ENCODE assay signal across 22 cellular contexts in the genomic region with DNA sequence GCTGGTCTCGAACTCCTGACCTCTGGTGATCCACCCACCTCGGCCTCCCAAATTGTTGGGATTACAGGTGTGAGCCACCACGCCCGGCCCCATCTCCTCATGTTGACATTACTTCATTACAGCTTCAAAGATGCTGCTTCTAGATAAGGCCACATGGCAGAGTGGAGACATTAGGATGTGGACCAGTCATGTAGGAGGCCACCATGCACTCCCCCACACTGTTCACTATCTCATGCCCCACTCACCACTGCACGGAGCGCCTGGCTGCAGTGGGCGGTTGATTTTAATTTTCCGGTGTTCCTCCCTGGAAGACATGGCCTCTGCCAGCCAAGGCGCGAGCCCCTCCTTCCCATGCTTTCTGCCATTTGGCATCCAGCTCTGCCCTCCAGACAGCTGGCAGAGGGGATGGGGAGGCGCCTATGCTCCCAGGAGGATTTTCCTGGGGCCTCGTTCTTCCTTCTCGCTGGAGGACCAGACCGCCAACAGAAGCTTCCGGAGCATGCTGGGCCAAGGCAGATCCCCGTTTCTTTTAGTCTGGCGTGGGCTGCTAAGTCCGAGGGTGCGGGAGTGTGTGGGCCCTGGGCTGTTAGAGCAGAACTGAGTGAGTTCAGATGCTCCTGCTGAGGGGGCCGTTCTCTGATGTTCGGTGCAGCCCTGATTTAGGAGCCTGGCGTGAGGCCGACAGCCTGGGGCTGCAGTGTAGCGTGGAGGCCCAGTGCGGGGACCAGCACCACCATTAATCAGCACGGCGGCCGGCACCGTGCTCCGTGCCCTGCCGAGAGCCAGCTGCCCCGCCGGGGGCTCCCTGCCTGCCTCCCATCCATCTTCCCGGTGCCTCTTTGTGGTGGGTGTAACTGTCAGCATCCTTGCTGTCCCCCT.
DNase-seq lines count a peak whose midpoint lies in the region; ATAC-seq and TF ChIP-seq lines count a peak whose summit lies in the region.
"Had no signal": no experiment of that assay in that cellular context is flagged by ENCODE, and none has a peak within 500 bp of the region (broad histone marks: within the 10 kb centered on the region; RNA-seq: fewer than 3 reads in every experiment).

No MANE protein-coding gene starts in this region.

- H3K27me3 Mint-ChIP-seq in endodermal cell (ENCODE audit: insufficient read depth) = no peaks in the 10 kb centered on the region
- H3K27me3 Mint-ChIP-seq in glutamatergic neuron (ENCODE audit: unreplicated experiment) = peaks cover 7% of the 10 kb centered on the region

- no peaks in the 10 kb centered on the region for H3K79me1 ChIP-seq in neuronal stem cell (ENCODE audit: low read depth, low read length)

- H3K4me3 Mint-ChIP-seq in endodermal cell = no peak overlapping the region
- H3K4me3 Mint-ChIP-seq in glutamatergic neuron (ENCODE audit: unreplicated experiment) = no peak overlapping the region
- H3K4me3 Mint-ChIP-seq: activated CD4-positive, alpha-beta T cell treated with anti-CD3 and anti-CD28 coated beads, Interleukin-2, amount 10 ng/mL, durations not matched to agents 7 days and 5 days; T-helper 1 cell treated with Interleukin-12 subunit alpha and Interleukin-12 subunit beta and Interleukin-4 antibody, amounts not matched to agents 30 μg/mL and 1 μg/mL, for 36 hours had no signal

- no peak overlapping the region for H3K4me2 ChIP-seq in mammary epithelial cell (ENCODE audit: insufficient read depth, low read depth, low read length)
- H3K4me2 ChIP-seq in neuronal stem cell (ENCODE audit: insufficient read depth, low read length, poor library complexity, severe bottlenecking) = no peak overlapping the region
- H3K4me2 ChIP-seq: A549 had no signal

- no peak overlapping the region for H3K9ac ChIP-seq in mammary epithelial cell (ENCODE audit: insufficient read depth, low read length)
- no peak overlapping the region for H3K9ac ChIP-seq in endodermal cell (ENCODE audit: extremely low read depth, low read length, poor library complexity, severe bottlenecking)
- H3K9ac ChIP-seq in neuronal stem cell (ENCODE audit: low read depth, low read length, poor library complexity) = no peak overlapping the region

- peak overlapping the region; percentile 35 for H2BK12ac ChIP-seq in neuronal stem cell (ENCODE audit: low read length)

- H3K27me3 ChIP-seq in breast epithelium (peaks cover 0 to 9% of the 10 kb centered on the region in 2 donors), mammary epithelial cell (ENCODE audit: insufficient read depth, low read length) (peaks cover 2% of the 10 kb centered on the region), endodermal cell (ENCODE audit: control insufficient read depth, insufficient read depth, low read length, poor library complexity, severe bottlenecking) (no peaks in the 10 kb centered on the region), neuronal stem cell (ENCODE audit: control insufficient read depth in 3 of 3, insufficient read depth in 3 of 3, low read depth in 1 of 3, low read length in 3 of 3) (peaks cover 0 to 16% (median 0%) of the 10 kb centered on the region in 3 experiments), uterus (no peaks in the 10 kb centered on the region), BE2C (no peaks in the 10 kb centered on the region)
- H3K27me3 ChIP-seq: gastrocnemius medialis, pancreas had no signal

- H4K8ac ChIP-seq in neuronal stem cell (ENCODE audit: low read depth, low read length) = no peak overlapping the region

- H3K4me1 ChIP-seq in breast epithelium (no peaks in the 10 kb centered on the region), mammary epithelial cell (ENCODE audit: insufficient read depth, low read length) (peaks cover 15% of the 10 kb centered on the region), endodermal cell (ENCODE audit: control insufficient read depth, insufficient read depth, low read length) (no peaks in the 10 kb centered on the region), neuronal stem cell (ENCODE audit: control insufficient read depth in 2 of 2, insufficient read depth in 1 of 2, low read depth in 1 of 2, low read length in 2 of 2) (peaks cover 0 to 14% of the 10 kb centered on the region in 2 donors), uterus (peaks cover 0 to 7% of the 10 kb centered on the region in 2 donors), BE2C (peaks cover 13% of the 10 kb centered on the region)
- H3K4me1 ChIP-seq: A549, gastrocnemius medialis, left ventricle myocardium inferior, pancreas had no signal

- H3K9me3 ChIP-seq in breast epithelium (no peaks in the 10 kb centered on the region), mammary epithelial cell (replicated peaks; ENCODE audit: insufficient read depth, low read length) (no peaks in the 10 kb centered on the region), endodermal cell (ENCODE audit: control insufficient read depth, low read length) (no peaks in the 10 kb centered on the region), neuronal stem cell (replicated peaks in 1 of 2; ENCODE audit: control insufficient read depth in 2 of 2, insufficient read depth in 1 of 2, low read depth in 1 of 2, low read length in 2 of 2) (no peaks in the 10 kb centered on the region), uterus (no peaks in the 10 kb centered on the region), BE2C (no peaks in the 10 kb centered on the region)
- H3K9me3 ChIP-seq: A549, gastrocnemius medialis, left ventricle myocardium inferior, pancreas had no signal

- H3K14ac ChIP-seq in neuronal stem cell (ENCODE audit: low read length) = peak overlapping the region; percentile 50

- H3K36me3 ChIP-seq in breast epithelium (no peaks in the 10 kb centered on the region), mammary epithelial cell (ENCODE audit: insufficient read depth, low read length) (no peaks in the 10 kb centered on the region), endodermal cell (ENCODE audit: control insufficient read depth, insufficient read depth, low read length) (no peaks in the 10 kb centered on the region), neuronal stem cell (replicated peaks in 1 of 2; ENCODE audit: control insufficient read depth in 2 of 2, insufficient read depth in 2 of 2, low read length in 2 of 2) (no peaks in the 10 kb centered on the region), uterus (no peaks in the 10 kb centered on the region), BE2C (no peaks in the 10 kb centered on the region)
- H3K36me3 ChIP-seq: gastrocnemius medialis, left ventricle myocardium inferior, pancreas had no signal

- no peaks in the 10 kb centered on the region for H4K20me1 ChIP-seq in mammary epithelial cell (ENCODE audit: insufficient read depth, low read length)

- CTCF ChIA-PET in mammary epithelial cell (lab: Charles Lee; ENCODE audit: low non-redundant PET) = no interaction called here

- H3K36me3 Mint-ChIP-seq in endodermal cell (ENCODE audit: low read depth) = no peaks in the 10 kb centered on the region
- no peaks in the 10 kb centered on the region for H3K36me3 Mint-ChIP-seq in glutamatergic neuron (ENCODE audit: unreplicated experiment)
- no peaks in the 10 kb centered on the region for H3K36me3 Mint-ChIP-seq in activated naive CD4-positive, alpha-beta T cell treated with anti-CD3 and anti-CD28 coated beads, Interleukin-2, amount 50 U/mL, for 72 hours
- H3K36me3 Mint-ChIP-seq: CD14-positive monocyte had no signal

- intact Hi-C loops in breast epithelium (cut with DNase I; ENCODE audit: low total_unique reads) (no loop called here), mammary epithelial cell (cut with micrococcal nuclease) (no loop called here), uterus (cut with DNase I; ENCODE audit: low total_unique reads) (no loop called here)

- WGBS in mammary epithelial cell (ENCODE audit: low coverage, missing lambda C conversion rate) = 57% methylated on average over 19 of the region's 34 CpGs
- WGBS in endodermal cell (ENCODE audit: insufficient coverage in 1 of 2, insufficient read length in 1 of 2), 2 experiments = 91 to 92% methylated on average over 22 to 34 of the region's 34 CpGs
- no CpG with 5 or more reads among the region's 34 CpGs for WGBS in neuronal stem cell (ENCODE audit: extremely low coverage in 2 of 2, insufficient read length in 2 of 2, insufficient replicate concordance in 1 of 2), 2 donors

- ATAC-seq in activated naive CD4-positive, alpha-beta T cell treated with anti-CD3 and anti-CD28 coated beads, Interleukin-2, amount 50 U/mL, for 72 hours = no peak
- ATAC-seq: A549, gastrocnemius medialis, pancreas had no signal

- no peak for TF ChIP-seq CTCF in breast epithelium (IDR thresholded peaks at IDR 0.05)
- no peak for TF ChIP-seq CTCF in mammary epithelial cell (conservative IDR thresholded peaks at IDR 0.05 in 1 of 2, IDR thresholded peaks at IDR 0.05 in 1 of 2; ENCODE audit: extremely low read depth in 1 of 2, insufficient read depth in 1 of 2, low read depth in 1 of 2, low read length in 2 of 2)
- no peak for TF ChIP-seq CTCF in endodermal cell (conservative IDR thresholded peaks at IDR 0.05)
- TF ChIP-seq CTCF in uterus (IDR thresholded peaks at IDR 0.05) = no peak
- no peak for TF ChIP-seq CTCF in glutamatergic neuron (IDR thresholded peaks at IDR 0.05; ENCODE audit: partially characterized antibody, unreplicated experiment)
- TF ChIP-seq CTCF in BE2C (IDR thresholded peaks at IDR 0.05; ENCODE audit: low read depth, low read length) = no peak

- no peak overlapping the region for H3K4ac ChIP-seq in neuronal stem cell (ENCODE audit: low read length)

- H2AK5ac ChIP-seq in neuronal stem cell (ENCODE audit: low read depth, low read length) = peak overlapping the region; percentile 81

- peak overlapping the region; percentile 63 for H3K18ac ChIP-seq in neuronal stem cell (ENCODE audit: low read length)

- in situ Hi-C loops in mammary epithelial cell (cut with MboI; ENCODE audit: low sequenced_read_pairs in 2 of 2) = no loop called here

- H2BK15ac ChIP-seq in neuronal stem cell (ENCODE audit: low read length) = peak overlapping the region; percentile 64

- no peak overlapping the region for H2BK120ac ChIP-seq in neuronal stem cell (ENCODE audit: low read depth, low read length)

- no peak overlapping the region for H2BK5ac ChIP-seq in neuronal stem cell (ENCODE audit: low read length)

- no TSS peak for BruUV-seq in mammary epithelial cell (replicated peaks; lab: Mats Ljungman, UMichigan)

- H2AFZ ChIP-seq in mammary epithelial cell (ENCODE audit: low read depth, low read length) (no peak overlapping the region), neuronal stem cell (ENCODE audit: low read length) (no peak overlapping the region)

- H3K27ac Mint-ChIP-seq in endodermal cell (no peak overlapping the region), glutamatergic neuron (ENCODE audit: unreplicated experiment) (no peak overlapping the region)
- H3K27ac Mint-ChIP-seq in activated naive CD4-positive, alpha-beta T cell treated with anti-CD3 and anti-CD28 coated beads, Interleukin-2, amount 50 U/mL, for 72 hours = no peak overlapping the region
- H3K27ac Mint-ChIP-seq: activated CD4-positive, alpha-beta T cell treated with anti-CD3 and anti-CD28 coated beads, Interleukin-2, amount 10 ng/mL, durations not matched to agents 7 days and 5 days; CD14-positive monocyte; T-helper 1 cell treated with Interleukin-12 subunit alpha and Interleukin-12 subunit beta and Interleukin-4 antibody, amounts not matched to agents 30 μg/mL and 1 μg/mL, for 36 hours had no signal

- no peak for TF ChIP-seq POLR2A in breast epithelium (IDR thresholded peaks at IDR 0.05)
- no peak for TF ChIP-seq POLR2A in uterus (IDR thresholded peaks at IDR 0.05)

- no peaks in the 10 kb centered on the region for H3K4me1 Mint-ChIP-seq in endodermal cell
- peaks cover 25% of the 10 kb centered on the region for H3K4me1 Mint-ChIP-seq in glutamatergic neuron (ENCODE audit: low read depth, unreplicated experiment)
- H3K4me1 Mint-ChIP-seq: activated CD4-positive, alpha-beta T cell treated with anti-CD3 and anti-CD28 coated beads, Interleukin-2, amount 10 ng/mL, durations not matched to agents 7 days and 5 days; CD14-positive monocyte had no signal

- H3K79me2 ChIP-seq in mammary epithelial cell (ENCODE audit: insufficient read depth, low read length) = no peaks in the 10 kb centered on the region

- dilution Hi-C loops in mammary epithelial cell (cut with HindIII; ENCODE audit: low sequenced_read_pairs) = loop anchor here (5.0 to 10.0 kb wide), 4 partner anchors 57 to 449 kb away; no protein-coding TSS in a partner anchor

- DNase-seq in breast epithelium (ENCODE audit: low spot score in 2 of 2) = peak in 1 of 2 donors; percentile 55
- no peak for DNase-seq in mammary epithelial cell
- no peak for DNase-seq in endodermal cell
- no peak for DNase-seq in neuronal stem cell (ENCODE audit: low spot score)
- DNase-seq in uterus = peak; percentile 50 to 60
- DNase-seq in glutamatergic neuron = no peak
- no peak for DNase-seq in activated naive CD4-positive, alpha-beta T cell treated with anti-CD3 and anti-CD28 coated beads, Interleukin-2, amount 50 U/mL, for 72 hours (ENCODE audit: low spot score in 2 of 2)
- DNase-seq in BE2C = no peak
- DNase-seq: activated CD4-positive, alpha-beta T cell treated with anti-CD3 and anti-CD28 coated beads, Interleukin-2, amount 10 ng/mL, durations not matched to agents 7 days and 5 days; activated CD8-positive, alpha-beta memory T cell treated with anti-CD3 and anti-CD28 coated beads, Interleukin-2, amount 50 U/mL, for 4 hours; activated effector memory CD4-positive, alpha-beta T cell treated with Interleukin-2 at 50 U/mL for 16 hours; gastrocnemius medialis; left ventricle myocardium inferior; NCI-H2029; NCI-H748 treated with DMSO at 0.1 percent for 48 hours; OCI-M1; pancreas; small intestine; stimulated activated CD4-positive, alpha-beta T cell treated with anti-CD3 and anti-CD28 coated beads, Interleukin-4, amount 100 ng/mL, for 1 hour had no signal

- H3K9me3 Mint-ChIP-seq in endodermal cell = no peaks in the 10 kb centered on the region
- H3K9me3 Mint-ChIP-seq in glutamatergic neuron (ENCODE audit: unreplicated experiment) = peaks cover 2% of the 10 kb centered on the region
- no peaks in the 10 kb centered on the region for H3K9me3 Mint-ChIP-seq in activated naive CD4-positive, alpha-beta T cell treated with anti-CD3 and anti-CD28 coated beads, Interleukin-2, amount 50 U/mL, for 72 hours
- H3K9me3 Mint-ChIP-seq: activated CD4-positive, alpha-beta T cell treated with anti-CD3 and anti-CD28 coated beads, Interleukin-2, amount 10 ng/mL, durations not matched to agents 7 days and 5 days; T-helper 1 cell treated with Interleukin-12 subunit alpha and Interleukin-12 subunit beta and Interleukin-4 antibody, amounts not matched to agents 30 μg/mL and 1 μg/mL, for 36 hours had no signal

- peak overlapping the region; percentile 41 for H4K91ac ChIP-seq in neuronal stem cell (ENCODE audit: low read depth, low read length, poor library complexity)

- peak overlapping the region; percentile 27 for H3K23ac ChIP-seq in neuronal stem cell (ENCODE audit: low read depth, low read length, poor library complexity)

- H3K27ac ChIP-seq in breast epithelium = peak overlapping the region; percentile 36 to 43
- no peak overlapping the region for H3K27ac ChIP-seq in mammary epithelial cell (ENCODE audit: insufficient read depth, low read depth, low read length)
- H3K27ac ChIP-seq in endodermal cell (ENCODE audit: low read depth, low read length) = peak overlapping the region; percentile 83
- H3K27ac ChIP-seq in neuronal stem cell (replicated peaks; ENCODE audit: low read length) = no peak overlapping the region
- peak overlapping the region; percentile 56 to 77 for H3K27ac ChIP-seq in uterus
- H3K27ac ChIP-seq: A549, gastrocnemius medialis, left ventricle myocardium inferior, pancreas had no signal

- H3K4me3 ChIP-seq in breast epithelium (peak overlapping the region in 2 of 3 donors; percentile 7 to 31), mammary epithelial cell (replicated peaks in 1 of 3; ENCODE audit: insufficient read depth in 1 of 3, low read depth in 2 of 3, low read length in 3 of 3) (no peak overlapping the region), endodermal cell (ENCODE audit: low read length) (no peak overlapping the region), neuronal stem cell (ENCODE audit: low read length in 2 of 2) (no peak overlapping the region), uterus (no peak overlapping the region), BE2C (ENCODE audit: low read depth, low read length) (no peak overlapping the region)
- H3K4me3 ChIP-seq: A549, gastrocnemius medialis, left ventricle myocardium inferior, pancreas had no signal

Comparison
In these comparisons a context has a peak if more than half of its experiments do, and no peak if none do; other contexts are left out.
1. H3K27ac ChIP-seq: peak in breast epithelium (2 of 2), endodermal cell (single experiment) and uterus (2 of 2); none in mammary epithelial cell (single experiment) and neuronal stem cell (single experiment).
2. H3K4me3 ChIP-seq: peak in breast epithelium (2 of 3); none in mammary epithelial cell (0 of 3), endodermal cell (single experiment), neuronal stem cell (0 of 2), uterus (0 of 2) and BE2C (single experiment).
3. DNase-seq: peak in uterus (2 of 2); none in mammary epithelial cell (single experiment), endodermal cell (single experiment), neuronal stem cell (single experiment), glutamatergic neuron (single experiment), activated naive CD4-positive, alpha-beta T cell treated with anti-CD3 and anti-CD28 coated beads, Interleukin-2, amount 50 U/mL, for 72 hours (0 of 2) and BE2C (single experiment).